In genomic region chr9:127965953-127966352, GRCh38 we compare ENCODE assay signal across 1 cellular context.
TF ChIP-seq lines count a peak whose summit lies in the region.

No MANE protein-coding gene starts in this region.

TF ChIP-seq in WTC11, 78 proteins besides CTCF, POLR2A, EP300 and RAD21 (continued from another document):
- TF ChIP-seq ARID4B (CRISPR knock-in tag; IDR thresholded peaks at IDR 0.05; ENCODE audit: borderline replicate concordance) (no peak), SMAD3 (CRISPR knock-in tag; IDR thresholded peaks at IDR 0.05; ENCODE audit: borderline replicate concordance) (no peak), SP1 (CRISPR knock-in tag; conservative IDR thresholded peaks at IDR 0.05) (no peak), ZNF425 (CRISPR knock-in tag; conservative IDR thresholded peaks at IDR 0.05) (no peak), ZNF263 (CRISPR knock-in tag; IDR thresholded peaks at IDR 0.05; ENCODE audit: low read depth) (no peak), CREM (CRISPR knock-in tag; IDR thresholded peaks at IDR 0.05) (no peak), NR1H2 (CRISPR knock-in tag; IDR thresholded peaks at IDR 0.05) (no peak), FOXP1 (CRISPR knock-in tag; IDR thresholded peaks at IDR 0.05; ENCODE audit: borderline replicate concordance) (no peak), E2F4 (CRISPR knock-in tag; IDR thresholded peaks at IDR 0.05; ENCODE audit: borderline replicate concordance, low read depth) (no peak), STAT6 (CRISPR knock-in tag; conservative IDR thresholded peaks at IDR 0.05; ENCODE audit: low read depth) (no peak), ZNF281 (CRISPR knock-in tag; IDR thresholded peaks at IDR 0.05) (no peak), SMAD4 (CRISPR knock-in tag; IDR thresholded peaks at IDR 0.05) (no peak), TP53 (CRISPR knock-in tag; IDR thresholded peaks at IDR 0.05) (no peak)
